ENCODE assay signal across 12 cellular contexts in genomic region chr6:52919511-52919910, GRCh38. TPM values are rescaled to one million over a fixed set of nuclear protein-coding genes. Genes with fewer than 3 reads are reported as not detected.
"Had no signal": no experiment of that assay in that cellular context is flagged by ENCODE, and none has a peak within 500 bp of the region (broad histone marks: within the 10 kb centered on the region; RNA-seq: fewer than 3 reads in every experiment).

No MANE protein-coding gene starts in this region.

RNA-seq across cellular contexts. Expression of gene GSTA3, which starts 10.0 kb away (rescaled TPM):
- total RNA-seq: activated CD4-positive, alpha-beta memory T cell treated with anti-CD3 and anti-CD28 coated beads for 36 hours; activated naive CD8-positive, alpha-beta T cell treated with anti-CD3 and anti-CD28 coated beads for 36 hours; cardiac muscle cell; cerebellum; esophagus muscularis mucosa; heart right ventricle; kidney epithelial cell; left ventricle myocardium inferior; mucosa of descending colon; pancreas; pulmonary artery endothelial cell had no signal
- polyA plus RNA-seq: cardiac muscle cell, heart right ventricle, pancreas, SK-N-SH had no signal
